ENCODE assay signal across 1 cellular context in the genomic region with DNA sequence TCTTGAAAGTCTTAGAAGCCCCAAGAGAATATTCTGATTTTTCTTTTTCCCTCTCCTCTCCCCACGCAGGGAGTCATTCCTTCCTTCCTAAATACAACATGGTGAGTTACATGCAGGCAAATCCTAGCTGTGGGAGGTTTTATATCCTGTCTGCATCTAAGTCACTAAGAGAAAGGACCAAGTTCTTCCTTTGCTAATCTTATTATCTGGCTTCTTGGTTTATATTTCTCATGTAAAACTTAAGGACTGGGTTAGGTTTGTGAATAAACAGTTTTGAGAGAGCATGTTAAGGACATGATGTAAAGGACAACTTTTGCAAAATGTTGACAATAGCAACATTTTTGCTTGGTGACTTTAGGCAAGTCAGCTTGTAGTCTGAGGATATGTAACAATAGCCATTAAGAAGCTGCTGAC.
TF ChIP-seq lines count a peak whose summit lies in the region.

No MANE protein-coding gene starts in this region.

TF ChIP-seq in H1, 55 proteins besides CTCF, POLR2A, EP300 and RAD21:
- TF ChIP-seq BCL11A (IDR thresholded peaks at IDR 0.05; ENCODE audit: low read depth in 2 of 2, low read length in 2 of 2) (no peak), TEAD4 (IDR thresholded peaks at IDR 0.05; ENCODE audit: low read depth, low read length) (no peak), RFX5 (IDR thresholded peaks at IDR 0.05; ENCODE audit: borderline replicate concordance, low read depth, low read length) (no peak), SAP30 (IDR thresholded peaks at IDR 0.05; ENCODE audit: insufficient read depth, insufficient replicate concordance, low read length) (no peak)
- TF ChIP-seq, protein P1, sequence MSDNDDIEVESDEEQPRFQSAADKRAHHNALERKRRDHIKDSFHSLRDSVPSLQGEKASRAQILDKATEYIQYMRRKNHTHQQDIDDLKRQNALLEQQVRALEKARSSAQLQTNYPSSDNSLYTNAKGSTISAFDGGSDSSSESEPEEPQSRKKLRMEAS (IDR thresholded peaks at IDR 0.05) = no peak
